11 cellular contexts compared by ENCODE assay signal in the genomic region with DNA sequence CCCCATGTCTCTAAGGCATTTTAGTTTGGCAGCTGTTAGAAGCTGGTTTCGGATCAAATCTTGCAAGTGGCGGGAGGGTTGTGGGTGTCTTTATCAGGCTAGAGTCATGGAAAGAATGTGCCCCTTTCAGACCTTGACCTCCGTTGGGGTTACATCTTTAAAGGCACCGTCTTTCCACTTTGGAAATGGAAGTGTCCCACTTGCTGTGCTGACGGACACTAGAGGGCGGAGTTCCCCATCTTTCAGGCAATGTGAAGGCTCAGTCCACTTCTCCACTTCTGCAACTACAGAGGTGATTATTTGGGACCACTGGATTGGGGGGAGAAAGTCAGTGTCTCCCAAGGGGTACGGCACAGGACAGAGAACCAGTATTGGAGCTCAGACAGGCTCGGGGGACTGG. TPM values are rescaled to one million over a fixed set of nuclear protein-coding genes. Genes with fewer than 3 reads are reported as not detected.
DNase-seq lines count a peak whose midpoint lies in the region; ATAC-seq, FAIRE-seq and TF ChIP-seq lines count a peak whose summit lies in the region.
"Not testable (repeated sequence)": the region's sequence is repeated elsewhere in the genome, so short reads cannot be mapped to it uniquely, and the experiment has no call there.
"Had no signal": no experiment of that assay in that cellular context is flagged by ENCODE, and none has a peak within 500 bp of the region (broad histone marks: within the 10 kb centered on the region; RNA-seq: fewer than 3 reads in every experiment).

No MANE protein-coding gene starts in this region.

- not testable (repeated sequence) for H3K27ac ChIP-seq in A549; H9 (ENCODE audit: insufficient read length, low read depth, low read length); RWPE2 (ENCODE audit: poor library complexity, severe bottlenecking); K562 (ENCODE audit: extremely low read depth, low read depth, low read length)

- WGBS in A549 (ENCODE audit: missing lambda C conversion rate) = 0% methylated on average over 1 of the region's 8 CpGs
- whole genome bisulfite sequencing in H9 (ENCODE audit: extremely low coverage, insufficient read length, low lambda C conversion rate) = no CpG with 5 or more reads among the region's 8 CpGs
- WGBS in K562 (ENCODE audit: insufficient coverage, low coverage, missing lambda C conversion rate) = no CpG with 5 or more reads among the region's 8 CpGs

- not testable (repeated sequence) for H4K20me1 ChIP-seq in H9 (ENCODE audit: control insufficient read depth, insufficient read depth, insufficient read length); K562 (replicated peaks; ENCODE audit: control insufficient read depth, insufficient read depth, low read length)

- not testable (repeated sequence) for H3K4me1 ChIP-seq in A549; H9 (ENCODE audit: insufficient read depth, low read length); RWPE2 (ENCODE audit: insufficient read depth, poor library complexity, severe bottlenecking); K562 (replicated peaks in 1 of 2; ENCODE audit: control insufficient read depth in 2 of 2, insufficient read depth in 2 of 2, low read length in 2 of 2)

- not testable (repeated sequence) for H2BK20ac ChIP-seq in H9 (ENCODE audit: low read depth, low read length, poor library complexity, severe bottlenecking)

- ATAC-seq in A549 (peak; percentile 88 to 89), RWPE2 (ENCODE audit: low read depth) (peak; percentile 74), K562 (peak; percentile 89), Right ventricle myocardium superior (ENCODE audit: poor library complexity) (peak; percentile 70), left colon (peak; percentile 38), natural killer cell (peak in 2 of 3 donors; percentile 24 to 42)
- ATAC-seq in stimulated activated naive B cell treated with anti-CD40 and anti-IgM and Interleukin-4, amounts not matched to agents 10 μg/mL and 1 μg/mL and 100 μg/mL, for 72 hours (replicated peaks) = peak; percentile 52 to 54

- H3K4me3 ChIP-seq in A549; RWPE2 (ENCODE audit: severe bottlenecking); K562: not testable (repeated sequence)

- not testable (repeated sequence) for H3K9me1 ChIP-seq in K562 (ENCODE audit: control insufficient read depth, insufficient read depth, low read length)

- not testable (repeated sequence) for H3K18ac ChIP-seq in H9 (ENCODE audit: insufficient read length, low read depth, low read length)

- not testable (repeated sequence) for H3K27me3 ChIP-seq in H9 (ENCODE audit: insufficient read depth, low read length); RWPE2 (ENCODE audit: insufficient read depth, poor library complexity, severe bottlenecking); K562 (ENCODE audit: control insufficient read depth in 2 of 2, insufficient read depth in 2 of 2, low read length in 2 of 2)

- H3K27ac Mint-ChIP-seq in H9; natural killer cell; stimulated activated naive B cell treated with anti-CD40 and anti-IgM and Interleukin-4, amounts not matched to agents 10 μg/mL and 1 μg/mL and 100 μg/mL, for 72 hours: not testable (repeated sequence)

- not testable (repeated sequence) for H3K27me3 Mint-ChIP-seq in H9 (ENCODE audit: low read depth); natural killer cell (ENCODE audit: low read depth in 2 of 2); stimulated activated naive B cell treated with anti-CD40 and anti-IgM and Interleukin-4, amounts not matched to agents 10 μg/mL and 1 μg/mL and 100 μg/mL, for 72 hours

- H3K23me2 ChIP-seq in H9 (ENCODE audit: insufficient read length, low read depth, low read length, poor library complexity, severe bottlenecking) = not testable (repeated sequence)

- TF ChIP-seq POLR2A in A549 (IDR thresholded peaks at IDR 0.05; ENCODE audit: low read length); K562 (conservative IDR thresholded peaks at IDR 0.05): not testable (repeated sequence)

- not testable (repeated sequence) for H3K4ac ChIP-seq in H9 (ENCODE audit: low read depth, low read length)

- not testable (repeated sequence) for H3K9me3 Mint-ChIP-seq in H9; natural killer cell; stimulated activated naive B cell treated with anti-CD40 and anti-IgM and Interleukin-4, amounts not matched to agents 10 μg/mL and 1 μg/mL and 100 μg/mL, for 72 hours

- BruUV-seq in K562 (replicated peaks; lab: Mats Ljungman, UMichigan) = not testable (repeated sequence)

- intact Hi-C loops in K562 (cut with micrococcal nuclease); Right ventricle myocardium superior (cut with DNase I); left colon (cut with DNase I, micrococcal nuclease); natural killer cell (cut with micrococcal nuclease): not testable (repeated sequence)

- not testable (repeated sequence) for H2BK120ac ChIP-seq in H9 (ENCODE audit: low read depth, low read length, poor library complexity, severe bottlenecking)

- H3K4me3 Mint-ChIP-seq in H9; natural killer cell; stimulated activated naive B cell treated with anti-CD40 and anti-IgM and Interleukin-4, amounts not matched to agents 10 μg/mL and 1 μg/mL and 100 μg/mL, for 72 hours: not testable (repeated sequence)

- H4K5ac ChIP-seq in H9 (ENCODE audit: insufficient read length, low read depth, low read length) = not testable (repeated sequence)

- CTCF ChIA-PET in A549 (lab: Yijun Ruan, JAX); K562 (lab: Yijun Ruan, JAX; ENCODE audit: low intra/inter-chr PET ratio): not testable (repeated sequence)

- not testable (repeated sequence) for H3K36me3 ChIP-seq in RWPE2 (ENCODE audit: low read depth); K562 (ENCODE audit: control insufficient read depth, insufficient read depth, low read length)

- TF ChIP-seq RAD21 in A549 (conservative IDR thresholded peaks at IDR 0.05 in 1 of 2, IDR thresholded peaks at IDR 0.05 in 1 of 2); K562 (CRISPR knock-in tag; conservative IDR thresholded peaks at IDR 0.05 in 1 of 2, IDR thresholded peaks at IDR 0.05 in 1 of 2): not testable (repeated sequence)

- H4K8ac ChIP-seq in H9 (replicated peaks; ENCODE audit: insufficient read length, low read depth, low read length) = not testable (repeated sequence)

- H3T11ph ChIP-seq in H9 (ENCODE audit: low read length) = not testable (repeated sequence)

- not testable (repeated sequence) for H3K4me2 ChIP-seq in A549; H9 (ENCODE audit: insufficient read depth, insufficient read length, low read length); K562 (ENCODE audit: insufficient read depth, low read length)

- H4K91ac ChIP-seq in H9 (ENCODE audit: insufficient read length, low read depth, low read length) = not testable (repeated sequence)

- DNase-seq in A549 (ENCODE audit: low read depth in 1 of 2, low spot score in 1 of 2); H9; RWPE2 (ENCODE audit: low spot score); K562 (ENCODE audit: extremely low read depth in 1 of 4, low spot score in 3 of 4); Right ventricle myocardium superior; left colon; natural killer cell; stimulated activated naive B cell treated with anti-CD40 and anti-IgM and Interleukin-4, amounts not matched to agents 10 μg/mL and 1 μg/mL and 100 μg/mL, for 72 hours: not testable (repeated sequence)

- not testable (repeated sequence) for H2AK5ac ChIP-seq in H9 (ENCODE audit: insufficient read length, low read length)

- not testable (repeated sequence) for H2BK5ac ChIP-seq in H9 (ENCODE audit: insufficient read length, low read length)

- not testable (repeated sequence) for TF ChIP-seq CTCF in A549 (IDR thresholded peaks at IDR 0.05); RWPE2 (IDR thresholded peaks at IDR 0.05; ENCODE audit: poor library complexity, severe bottlenecking); K562 (IDR thresholded peaks at IDR 0.05 in 2 of 3, conservative IDR thresholded peaks at IDR 0.05 in 1 of 3; ENCODE audit: insufficient read depth in 2 of 3, low read depth in 1 of 3, low read length in 3 of 3); natural killer cell (IDR thresholded peaks at IDR 0.05)
- 0 out of 3 replicates have a peak, but pooled peaks have one; percentile 20 for TF ChIP-seq CTCF in H9 (conservative IDR thresholded peaks at IDR 0.05)

- not testable (repeated sequence) for H3K79me1 ChIP-seq in H9 (ENCODE audit: insufficient read depth, low read depth, low read length, poor library complexity, severe bottlenecking)

- TF ChIP-seq EP300 in A549 (IDR thresholded peaks at IDR 0.05); K562 (IDR thresholded peaks at IDR 0.05; ENCODE audit: low read length): not testable (repeated sequence)

- in situ Hi-C loops in K562 (cut with MboI) = not testable (repeated sequence)

- H3K79me2 ChIP-seq in H9 (ENCODE audit: insufficient read depth, low read length); K562 (ENCODE audit: control insufficient read depth, insufficient read depth, low read length): not testable (repeated sequence)

- H2AFZ ChIP-seq in H9 (ENCODE audit: low read length); K562 (ENCODE audit: low read depth, low read length): not testable (repeated sequence)

- H3K23ac ChIP-seq in H9 (ENCODE audit: insufficient read length, low read depth, low read length) = not testable (repeated sequence)

- not testable (repeated sequence) for H2BK12ac ChIP-seq in H9 (ENCODE audit: insufficient read length, low read depth, low read length)

- H3K9ac ChIP-seq in H9 (ENCODE audit: extremely low read depth, insufficient read length, low read length); K562 (ENCODE audit: insufficient read depth in 1 of 2, low read depth in 2 of 2, low read length in 2 of 2): not testable (repeated sequence)

- POLR2A ChIA-PET in A549 (lab: Yijun Ruan, JAX); K562 (lab: Yijun Ruan, JAX): not testable (repeated sequence)

- H3K14ac ChIP-seq in H9 (ENCODE audit: insufficient read depth, low read length) = not testable (repeated sequence)

- not testable (repeated sequence) for H2BK15ac ChIP-seq in H9 (ENCODE audit: low read depth, low read length)

- FAIRE-seq in A549 (lab: Jason Lieb, UNC) = not testable (repeated sequence)
- FAIRE-seq in K562 (lab: Jason Lieb, UNC) = peak; percentile 94

- not testable (repeated sequence) for H3K9me3 ChIP-seq in A549; H9 (ENCODE audit: control insufficient read depth, low read depth, low read length); RWPE2 (ENCODE audit: severe bottlenecking); K562 (replicated peaks; ENCODE audit: control insufficient read depth, insufficient read depth, low read depth, low read length)

- not testable (repeated sequence) for H3K4me1 Mint-ChIP-seq in H9; natural killer cell; stimulated activated naive B cell treated with anti-CD40 and anti-IgM and Interleukin-4, amounts not matched to agents 10 μg/mL and 1 μg/mL and 100 μg/mL, for 72 hours

- not testable (repeated sequence) for H3K56ac ChIP-seq in H9 (ENCODE audit: insufficient read length, low read depth, low read length)

- H3K36me3 Mint-ChIP-seq in H9 (ENCODE audit: insufficient read depth in 1 of 3, low read depth in 3 of 3); natural killer cell; stimulated activated naive B cell treated with anti-CD40 and anti-IgM and Interleukin-4, amounts not matched to agents 10 μg/mL and 1 μg/mL and 100 μg/mL, for 72 hours: not testable (repeated sequence)

RNA-seq across cellular contexts. Expression of a gene that starts 29.9 kb away (rescaled TPM):
- polyA plus RNA-seq in A549 (2011; rRNA removed) (not detected in 2 replicates), A549 (2017; fragmentation: RNase III; extraction: RNeasy Plus Mini Kit Qiagen cat#74134 plus additional on column Dnase treatment) (not detected in 3 replicates), K562 (2011; rRNA removed) (not detected in 2 replicates), K562 (2014; fragmentation: Illumina TruSeq; extraction: Trizol) (not detected in 2 replicates), K562 (2014; fragmentation: Nextera tagmentation; extraction: Ambion mirVana) (not detected), K562 (2014; rRNA removed) (not detected in 2 replicates)
- polyA plus RNA-seq in A549 (2012; cell fraction: cytosol; rRNA removed) = 0.05 TPM in 1 of 2 replicates, not detected in the other
- polyA plus RNA-seq in A549 (2012; cell fraction: nucleus; rRNA removed) = not detected in 2 replicates
- not detected in 2 replicates for polyA minus RNA-seq in A549 (2011; rRNA and poly(A)+ RNA removed)
- total RNA-seq in H9 (2021) (not detected in 2 replicates), K562 (2014; rRNA removed) (not detected in 2 replicates), K562 (2014; rRNA removed; fragmentation: Illumina TruSeq; extraction: Trizol) (not detected in 2 replicates), K562 (2015; rRNA removed; fragmentation: Illumina TruSeq; extraction: Trizol) (not detected in 2 replicates), K562 (2021) (not detected in 2 replicates), Right ventricle myocardium superior (not detected), left colon (not detected), natural killer cell (not detected)
- not detected in 2 replicates for total RNA-seq in K562 (2011; cell fraction: chromatin; rRNA removed; ENCODE audit: low replicate concordance)
- total RNA-seq in K562 (2011; cell fraction: nucleolus; rRNA removed) = not detected in 2 replicates
- total RNA-seq in K562 (2011; cell fraction: nucleoplasm; rRNA removed) = not detected in 2 replicates
- polyA plus RNA-seq in K562 (2011; cell fraction: cytosol; rRNA removed) = not detected in 2 replicates
- not detected in 2 replicates for polyA plus RNA-seq in K562 (2011; cell fraction: nucleus; rRNA removed)
- polyA plus RNA-seq in K562 (2012) = not detected in 2 replicates
- not detected in 2 replicates for polyA minus RNA-seq in K562 (2011; rRNA and poly(A)+ RNA removed)
- not detected in 2 replicates for polyA minus RNA-seq in K562 (2011; cell fraction: cytosol; rRNA and poly(A)+ RNA removed)
- not detected in 2 replicates for polyA minus RNA-seq in K562 (2011; cell fraction: nucleus; rRNA and poly(A)+ RNA removed)
- total RNA-seq: Calu3; CD4-positive, alpha-beta T cell; SJSA1 had no signal

RNA-seq across cellular contexts. Expression of a gene that starts 31.6 kb away (rescaled TPM):
- polyA plus RNA-seq in A549 (2011; rRNA removed) (59.1 and 103 TPM in 2 replicates), A549 (2017; fragmentation: RNase III; extraction: RNeasy Plus Mini Kit Qiagen cat#74134 plus additional on column Dnase treatment) (87.5 to 99.8 TPM (median 98.7 TPM) in 3 replicates), K562 (2011; rRNA removed) (27.5 and 30.9 TPM in 2 replicates), K562 (2014; fragmentation: Illumina TruSeq; extraction: Trizol) (194 and 205 TPM in 2 replicates), K562 (2014; fragmentation: Nextera tagmentation; extraction: Ambion mirVana) (10 to 100 TPM; 87.0 to 88.1 TPM), K562 (2014; rRNA removed) (173 and 213 TPM in 2 replicates)
- 182 and 204 TPM in 2 replicates for polyA plus RNA-seq in A549 (2012; cell fraction: cytosol; rRNA removed)
- polyA plus RNA-seq in A549 (2012; cell fraction: nucleus; rRNA removed) = 91.5 and 105 TPM in 2 replicates
- 25.2 and 31.2 TPM in 2 replicates for polyA minus RNA-seq in A549 (2011; rRNA and poly(A)+ RNA removed)
- total RNA-seq in H9 (2021) (29.7 and 51.9 TPM in 2 replicates), K562 (2014; rRNA removed) (60.1 and 95.6 TPM in 2 replicates), K562 (2014; rRNA removed; fragmentation: Illumina TruSeq; extraction: Trizol) (36.3 and 47.7 TPM in 2 replicates), K562 (2015; rRNA removed; fragmentation: Illumina TruSeq; extraction: Trizol) (43.9 and 44.9 TPM in 2 replicates), K562 (2021) (27.2 and 29.6 TPM in 2 replicates), Right ventricle myocardium superior (6.5 TPM), left colon (1 to 10 TPM; 6.5 to 7.2 TPM), natural killer cell (100 to 1,000 TPM in 2 of 3 donors, 1 to 10 TPM in 1; 9.0 to 363 (median 273) TPM)
- total RNA-seq in K562 (2011; cell fraction: chromatin; rRNA removed; ENCODE audit: low replicate concordance) = 93.3 and 227 TPM in 2 replicates
- 57.0 and 64.3 TPM in 2 replicates for total RNA-seq in K562 (2011; cell fraction: nucleolus; rRNA removed)
- 127 and 246 TPM in 2 replicates for total RNA-seq in K562 (2011; cell fraction: nucleoplasm; rRNA removed)
- 68.1 and 141 TPM in 2 replicates for polyA plus RNA-seq in K562 (2011; cell fraction: cytosol; rRNA removed)
- 91.0 and 91.7 TPM in 2 replicates for polyA plus RNA-seq in K562 (2011; cell fraction: nucleus; rRNA removed)
- polyA plus RNA-seq in K562 (2012) = 114 and 185 TPM in 2 replicates
- polyA minus RNA-seq in K562 (2011; rRNA and poly(A)+ RNA removed) = 57.0 and 63.3 TPM in 2 replicates
- 7.6 and 12.4 TPM in 2 replicates for polyA minus RNA-seq in K562 (2011; cell fraction: cytosol; rRNA and poly(A)+ RNA removed)
- 51.2 and 97.9 TPM in 2 replicates for polyA minus RNA-seq in K562 (2011; cell fraction: nucleus; rRNA and poly(A)+ RNA removed)

Comparison
In these comparisons a context has a peak if more than half of its experiments do, and no peak if none do; other contexts are left out.
1. ATAC-seq: peak in every context shown above with its lines; median percentile 89 in K562; 88 in A549; 74 in RWPE2; 70 in Right ventricle myocardium superior; 53 in stimulated activated naive B cell treated with anti-CD40 and anti-IgM and Interleukin-4, amounts not matched to agents 10 μg/mL and 1 μg/mL and 100 μg/mL, for 72 hours; 38 in left colon; 33 in natural killer cell.